ENCODE assay signal across 9 cellular contexts in genomic region chr5:127942246-127943060, GRCh38.
DNase-seq lines count a peak whose midpoint lies in the region; ATAC-seq and TF ChIP-seq lines count a peak whose summit lies in the region.
"Had no signal": no experiment of that assay in that cellular context is flagged by ENCODE, and none has a peak within 500 bp of the region (broad histone marks: within the 10 kb centered on the region; RNA-seq: fewer than 3 reads in every experiment).

No MANE protein-coding gene starts in this region.

- DNase-seq in NCI-H1417 (lab: John Stamatoyannopoulos, UW): peak in 2 of 3 experiments; percentile 7 to 58
- no peak for DNase-seq in NCI-H1417 treated with DMSO at 0.1 percent for 48 hours (lab: John Stamatoyannopoulos, UW)
- peak; percentile 54 for DNase-seq in NCI-H146 (lab: John Stamatoyannopoulos, UW)
- no peak for DNase-seq in dorsolateral prefrontal cortex
- DNase-seq in psoas muscle: no peak
- no peak for DNase-seq in NCI-H526 treated with DMSO at 0.1 percent for 48 hours (lab: John Stamatoyannopoulos, UW)
- DNase-seq in amniotic stem cell (lab: John Stamatoyannopoulos, UW): no peak
- DNase-seq: ACHN had no signal

- intact Hi-C loops in dorsolateral prefrontal cortex (cut with DNase I): no loop called here
- intact Hi-C loops in psoas muscle (cut with DNase I): no loop called here

- H3K36me3 ChIP-seq in psoas muscle (ENCODE audit: insufficient read depth in 1 of 2, low read depth in 1 of 2): no peaks in the 10 kb centered on the region

- H3K4me1 ChIP-seq in psoas muscle: peaks cover 9% of the 10 kb centered on the region

- no peaks in the 10 kb centered on the region for H3K9me3 ChIP-seq in psoas muscle

- H3K27me3 ChIP-seq in dorsolateral prefrontal cortex (no peaks in the 10 kb centered on the region), psoas muscle (ENCODE audit: insufficient read depth in 3 of 3, low read length in 2 of 3) (no peaks in the 10 kb centered on the region)

- ATAC-seq in psoas muscle (peak in 2 of 4 donors; percentile 46 to 86), GM21367 (IDR thresholded peaks at IDR 0.05; ENCODE audit: unreplicated experiment) (no peak)

- H3K4me3 ChIP-seq in dorsolateral prefrontal cortex: peak overlapping the region in 53 of 59 donors; percentile 4 to 65 (median 44)
- peak overlapping the region; percentile 37 for H3K4me3 ChIP-seq in psoas muscle

- TF ChIP-seq CTCF in dorsolateral prefrontal cortex (IDR thresholded peaks at IDR 0.05 in 54 of 56, conservative IDR thresholded peaks at IDR 0.05 in 2 of 56; ENCODE audit: low read depth in 1 of 56, partially characterized antibody in 56 of 56): no peak
- TF ChIP-seq CTCF in psoas muscle (IDR thresholded peaks at IDR 0.05): no peak

- 24 to 58% (median 48%) methylated on average over 3 of the region's 3 CpGs for whole genome bisulfite sequencing in psoas muscle, 3 donors

- peak overlapping the region in 46 of 59 donors; percentile 4 to 78 (median 44) for H3K27ac ChIP-seq in dorsolateral prefrontal cortex
- H3K27ac ChIP-seq in psoas muscle: no peak overlapping the region

Comparison
In these comparisons a context has a peak if more than half of its experiments do, and no peak if none do; other contexts are left out.
1. DNase-seq: peak in NCI-H1417 (2 of 3) and NCI-H146 (single experiment); none in NCI-H1417 treated with DMSO at 0.1 percent for 48 hours (single experiment), dorsolateral prefrontal cortex (0 of 10), psoas muscle (0 of 2), NCI-H526 treated with DMSO at 0.1 percent for 48 hours (single experiment) and amniotic stem cell (single experiment).